ENCODE assay signal across 17 cellular contexts in the genomic region with DNA sequence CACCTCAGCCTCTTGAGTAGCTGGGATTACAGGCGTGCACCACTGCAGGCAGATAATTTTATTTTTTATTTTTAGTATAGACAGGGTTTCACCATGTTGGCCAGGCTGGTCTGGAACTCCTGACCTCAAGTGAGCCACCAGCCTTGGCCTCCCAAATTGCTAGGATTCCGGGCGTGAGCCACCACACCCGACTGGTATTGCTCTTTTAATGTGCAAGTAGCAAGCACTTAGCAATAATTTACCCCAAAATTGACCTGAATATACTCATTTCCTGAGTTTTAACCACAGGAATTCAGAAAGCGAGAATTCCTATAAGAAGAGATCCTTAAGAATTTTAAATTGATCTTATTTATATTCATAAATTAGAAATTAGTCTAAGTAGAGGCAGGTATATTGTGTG.
DNase-seq lines count a peak whose midpoint lies in the region; ATAC-seq and TF ChIP-seq lines count a peak whose summit lies in the region.
"Had no signal": no experiment of that assay in that cellular context is flagged by ENCODE, and none has a peak within 500 bp of the region (broad histone marks: within the 10 kb centered on the region; RNA-seq: fewer than 3 reads in every experiment).

No MANE protein-coding gene starts in this region.

- H3K27ac ChIP-seq in RWPE2 (ENCODE audit: poor library complexity, severe bottlenecking), result peak overlapping the region; percentile 22
- H3K27ac ChIP-seq: BLaER1 treated with 17β-estradiol and CSF1 and Interleukin-3, amounts not matched to agents 10 nM and 100 nM; PC-9; SK-N-MC had no signal

- no peaks in the 10 kb centered on the region for H3K9me3 ChIP-seq in RWPE2 (ENCODE audit: severe bottlenecking)
- H3K9me3 ChIP-seq: BLaER1 treated with 17β-estradiol and CSF1 and Interleukin-3, amounts not matched to agents 10 nM and 100 nM had no signal

- no peak overlapping the region for H3K4me3 Mint-ChIP-seq in HFFc6

- H3K36me3 ChIP-seq in RWPE2 (ENCODE audit: low read depth), result peaks cover 11% of the 10 kb centered on the region; the same call in 1 of the 2 replicates

- no peaks in the 10 kb centered on the region for H3K9me3 Mint-ChIP-seq in HFFc6

- peak; percentile 30 for DNase-seq in HFFc6
- DNase-seq in RWPE2 (ENCODE audit: low spot score), result no peak
- peak; percentile 35 for DNase-seq in glomerular visceral epithelial cell (ENCODE audit: extremely low spot score)
- DNase-seq: NCI-H1092; NCI-H1694; NCI-H69; NK-92 treated with Interleukin-12 subunit alpha and Interleukin-12 subunit beta, amount 100 ng/mL, for 24 hours; PC-9; T-helper 1 cell had no signal

- H3K4me1 Mint-ChIP-seq in HFFc6 (ENCODE audit: low read depth), result peaks cover 89% of the 10 kb centered on the region

- no peaks in the 10 kb centered on the region; the same call in 1 of the 2 replicates for H3K27me3 Mint-ChIP-seq in HFFc6 (ENCODE audit: insufficient read depth)

- no peaks in the 10 kb centered on the region for H3K4me1 ChIP-seq in RWPE2 (ENCODE audit: insufficient read depth, poor library complexity, severe bottlenecking)

- ATAC-seq in RWPE2 (ENCODE audit: low read depth), result no peak
- ATAC-seq in HG02981 (IDR thresholded peaks at IDR 0.05; ENCODE audit: unreplicated experiment), result no peak
- no peak for ATAC-seq in GM21423 (IDR thresholded peaks at IDR 0.05; ENCODE audit: unreplicated experiment)
- no peak for ATAC-seq in HG03196 (IDR thresholded peaks at IDR 0.05; ENCODE audit: unreplicated experiment)
- no peak for ATAC-seq in HG03280 (IDR thresholded peaks at IDR 0.05; ENCODE audit: unreplicated experiment)
- ATAC-seq: HCT116, Right ventricle myocardium inferior had no signal

- peaks cover 27% of the 10 kb centered on the region for H3K36me3 Mint-ChIP-seq in HFFc6 (ENCODE audit: low read depth)

- H3K27me3 ChIP-seq in RWPE2 (ENCODE audit: insufficient read depth, poor library complexity, severe bottlenecking), result no peaks in the 10 kb centered on the region
- H3K27me3 ChIP-seq: BLaER1 treated with 17β-estradiol and CSF1 and Interleukin-3, amounts not matched to agents 10 nM and 100 nM had no signal

- H3K4me3 ChIP-seq in RWPE2 (ENCODE audit: severe bottlenecking), result no peak overlapping the region
- H3K4me3 ChIP-seq: BLaER1 treated with 17β-estradiol and CSF1 and Interleukin-3, amounts not matched to agents 10 nM and 100 nM; PC-9; SK-N-MC had no signal

- peak overlapping the region; percentile 36; the same call in 1 of the 2 replicates for H3K27ac Mint-ChIP-seq in HFFc6

- no peak for TF ChIP-seq CTCF in HFFc6 (IDR thresholded peaks at IDR 0.05)
- TF ChIP-seq CTCF in RWPE2 (IDR thresholded peaks at IDR 0.05; ENCODE audit: poor library complexity, severe bottlenecking), result no peak
